14 cellular contexts compared by ENCODE assay signal in genomic region chr13:59425211-59425721, GRCh38.
DNase-seq lines count a peak whose midpoint lies in the region; ATAC-seq and TF ChIP-seq lines count a peak whose summit lies in the region.
"Had no signal": no experiment of that assay in that cellular context is flagged by ENCODE, and none has a peak within 500 bp of the region (broad histone marks: within the 10 kb centered on the region; RNA-seq: fewer than 3 reads in every experiment).

No MANE protein-coding gene starts in this region.

- POLR2A ChIA-PET in AG04449 (lab: Yijun Ruan, JAX): no interaction called here

- H3K36me3 ChIP-seq in suprapubic skin: no peaks in the 10 kb centered on the region
- H3K36me3 ChIP-seq: spleen had no signal

- H3K27ac ChIP-seq in suprapubic skin: no peak overlapping the region
- H3K27ac ChIP-seq: spleen had no signal

- TF ChIP-seq CTCF in AG04449 (IDR thresholded peaks at IDR 0.05; ENCODE audit: insufficient read depth, low read length, missing control alignments): no peak
- TF ChIP-seq CTCF in fibroblast of the aortic adventitia (IDR thresholded peaks at IDR 0.05; ENCODE audit: insufficient read depth, low read length): no peak
- TF ChIP-seq CTCF in suprapubic skin (IDR thresholded peaks at IDR 0.05): no peak

- WGBS in suprapubic skin: 81% methylated on average over 4 of the region's 4 CpGs

- no peaks in the 10 kb centered on the region for H3K27me3 ChIP-seq in suprapubic skin
- H3K27me3 ChIP-seq: spleen had no signal

- H3K4me1 ChIP-seq in suprapubic skin: no peaks in the 10 kb centered on the region

- no peak for TF ChIP-seq EP300 in suprapubic skin (IDR thresholded peaks at IDR 0.05)

- CTCF ChIA-PET in AG04449 (lab: Yijun Ruan, JAX): interaction anchor here (1.1 to 1.3 kb wide), 2 partner anchors 9 to 33 kb away, joined by 3 read pairs; no protein-coding TSS in a partner anchor

- H3K4me3 ChIP-seq in AG04449 (ENCODE audit: low read depth, low read length) (no peak overlapping the region), fibroblast of the aortic adventitia (ENCODE audit: low read depth, low read length) (no peak overlapping the region), suprapubic skin (no peak overlapping the region)
- H3K4me3 ChIP-seq: spleen had no signal

- DNase-seq in AG04449 (ENCODE audit: low read depth, low spot score): peak; percentile 88
- peak; percentile 57 for DNase-seq in HS-27A (ENCODE audit: low read depth)
- DNase-seq in fibroblast of the aortic adventitia (ENCODE audit: low read depth): peak; percentile 2
- DNase-seq in suprapubic skin (ENCODE audit: low spot score in 2 of 2): no peak
- no peak for DNase-seq in Right ventricle myocardium inferior (ENCODE audit: missing footprints)
- DNase-seq in dermis blood vessel endothelial cell: no peak
- DNase-seq: activated CD4-positive, alpha-beta T cell treated with anti-CD3 and anti-CD28 coated beads, Interleukin-2, amount 10 ng/mL, durations not matched to agents 24 days and 14 days; DND-41; islet precursor cell; NCI-H146; spleen; T-helper 9 cell had no signal

- intact Hi-C loops in Right ventricle myocardium inferior (cut with DNase I): no loop called here

- no peak for TF ChIP-seq POLR2A in suprapubic skin (IDR thresholded peaks at IDR 0.05)

- H3K9me3 ChIP-seq in suprapubic skin: no peaks in the 10 kb centered on the region

- peak; percentile 95 for ATAC-seq in SK-N-SH treated with all-trans-retinoic acid at 6 μM for 48 hours
- ATAC-seq in Right ventricle myocardium inferior: no peak
- ATAC-seq in HG02981 (IDR thresholded peaks at IDR 0.05; ENCODE audit: unreplicated experiment): no peak

TF ChIP-seq in SK-N-SH treated with all-trans-retinoic acid at 6 μM for 48 hours, 23 proteins besides CTCF, POLR2A, EP300 and RAD21:
- peak; percentile 16; the same call in 1 of the 2 replicates for TF ChIP-seq ISL1 (CRISPR knock-in tag; IDR thresholded peaks at IDR 0.05)
- TF ChIP-seq OSR1 (CRISPR knock-in tag; IDR thresholded peaks at IDR 0.05): no peak

Comparison
In these comparisons a context has a peak if more than half of its experiments do, and no peak if none do; other contexts are left out.
1. DNase-seq: peak in AG04449 (single experiment), HS-27A (single experiment) and fibroblast of the aortic adventitia (single experiment); none in suprapubic skin (0 of 2), Right ventricle myocardium inferior (single experiment) and dermis blood vessel endothelial cell (single experiment).